ENCODE assay signal across 16 cellular contexts in genomic region chr1:55694297-55694696, GRCh38.
DNase-seq lines count a peak whose midpoint lies in the region; ATAC-seq and TF ChIP-seq lines count a peak whose summit lies in the region.
"Had no signal": no experiment of that assay in that cellular context is flagged by ENCODE, and none has a peak within 500 bp of the region (broad histone marks: within the 10 kb centered on the region; RNA-seq: fewer than 3 reads in every experiment).

No MANE protein-coding gene starts in this region.

- in situ Hi-C loops in gastrocnemius medialis (cut with MboI; ENCODE audit: low sequenced_read_pairs in 4 of 4) = loop anchor here in 1 of 4 donors (25.0 kb wide), 1 partner anchor 893 kb away; the partner anchor contains the start of gene PLPP3

- no peaks in the 10 kb centered on the region for H3K9me3 Mint-ChIP-seq in HFFc6
- H3K9me3 Mint-ChIP-seq: activated B cell treated with CpG ODN at 0.5 μM for 24 hours; activated T-cell treated with anti-CD3 and anti-CD28 coated beads, Interleukin-2, amount 50 U/mL, for 24 hours had no signal

- no peaks in the 10 kb centered on the region for H3K27me3 ChIP-seq in gastrocnemius medialis
- H3K27me3 ChIP-seq in SJCRH30 = 0 out of 2 replicates have a peak, but pooled peaks cover 2% of the 10 kb centered on the region

- DNase-seq in HFFc6 (no peak), NCI-H526 (lab: John Stamatoyannopoulos, UW) (peak; percentile 84 to 93), epithelial cell of esophagus (ENCODE audit: low read depth) (peak; percentile 35), gastrocnemius medialis (peak; percentile 54 to 74), SKM-1 treated with dmso at 0.1 percent for 144 hours (lab: John Stamatoyannopoulos, UW; ENCODE audit: unreplicated experiment) (no peak), SJCRH30 (no peak), LoVo (ENCODE audit: low spot score) (no peak)
- DNase-seq: activated B cell treated with CpG ODN at 0.5 μM for 24 hours; activated T-cell treated with anti-CD3 and anti-CD28 coated beads, Interleukin-2, amount 50 U/mL, for 24 hours; effector memory CD4-positive, alpha-beta T cell; GDM1; head of caudate nucleus; NCI-H524 treated with DMSO at 0.1 percent for 48 hours; posterior cingulate gyrus; stimulated activated CD4-positive, alpha-beta T cell treated with anti-CD3 and anti-CD28 coated beads, Interleukin-4, amount 100 ng/mL, for 24 hours; stimulated activated naive CD4-positive, alpha-beta T cell treated with Interleukin-2 at 50 U/mL for 16 hours had no signal

- H3K27ac Mint-ChIP-seq in HFFc6 = peak overlapping the region; percentile 99
- H3K27ac Mint-ChIP-seq: activated B cell treated with CpG ODN at 0.5 μM for 24 hours; activated T-cell treated with anti-CD3 and anti-CD28 coated beads, Interleukin-2, amount 50 U/mL, for 24 hours had no signal

- peak overlapping the region; percentile 10 to 52 (median 32) for H3K27ac ChIP-seq in gastrocnemius medialis
- H3K27ac ChIP-seq in SJCRH30 = no peak overlapping the region

- no peaks in the 10 kb centered on the region; the same call in 1 of the 2 replicates for H3K36me3 Mint-ChIP-seq in HFFc6 (ENCODE audit: low read depth)

- intact Hi-C loops in gastrocnemius medialis (cut with DNase I; ENCODE audit: low total_unique reads) = loop anchor here (10.0 kb wide), 1 partner anchor 561 kb away; no protein-coding TSS in a partner anchor

- no peaks in the 10 kb centered on the region for H3K9me3 ChIP-seq in gastrocnemius medialis
- no peaks in the 10 kb centered on the region for H3K9me3 ChIP-seq in SJCRH30 (replicated peaks)

- peak; percentile 91 to 95 for ATAC-seq in gastrocnemius medialis

- TF ChIP-seq CTCF in HFFc6 (IDR thresholded peaks at IDR 0.05) (no peak), epithelial cell of esophagus (IDR thresholded peaks at IDR 0.05; ENCODE audit: insufficient read depth, low read depth, low read length, missing control alignments) (no peak), gastrocnemius medialis (IDR thresholded peaks at IDR 0.05 in 4 of 5, conservative IDR thresholded peaks at IDR 0.05 in 1 of 5) (no peak)

- no peak for TF ChIP-seq POLR2A in gastrocnemius medialis (IDR thresholded peaks at IDR 0.05)

- H3K36me3 ChIP-seq in gastrocnemius medialis (no peaks in the 10 kb centered on the region), SJCRH30 (no peaks in the 10 kb centered on the region)

- H3K4me3 ChIP-seq in epithelial cell of esophagus (ENCODE audit: low read length) (no peak overlapping the region), gastrocnemius medialis (no peak overlapping the region), SJCRH30 (no peak overlapping the region)

- H3K27me3 Mint-ChIP-seq in HFFc6 (ENCODE audit: insufficient read depth) = no peaks in the 10 kb centered on the region; the same call in 1 of the 2 replicates

- peaks cover 21 to 35% of the 10 kb centered on the region in 2 donors for H3K4me1 ChIP-seq in gastrocnemius medialis
- H3K4me1 ChIP-seq in SJCRH30 = no peaks in the 10 kb centered on the region; the same call in 1 of the 2 replicates

- H3K4me3 Mint-ChIP-seq in HFFc6 = no peak overlapping the region; the same call in 1 of the 2 replicates
- H3K4me3 Mint-ChIP-seq: activated B cell treated with CpG ODN at 0.5 μM for 24 hours; activated T-cell treated with anti-CD3 and anti-CD28 coated beads, Interleukin-2, amount 50 U/mL, for 24 hours had no signal

- H3K4me1 Mint-ChIP-seq in HFFc6 (ENCODE audit: low read depth) = peaks cover 62% of the 10 kb centered on the region
- H3K4me1 Mint-ChIP-seq: activated B cell treated with CpG ODN at 0.5 μM for 24 hours had no signal

Comparison
In these comparisons a context has a peak if more than half of its experiments do, and no peak if none do; other contexts are left out.
1. DNase-seq: peak in NCI-H526 (2 of 2), epithelial cell of esophagus (single experiment) and gastrocnemius medialis (2 of 2); none in HFFc6 (single experiment), SKM-1 treated with dmso at 0.1 percent for 144 hours (single experiment), SJCRH30 (0 of 2) and LoVo (single experiment).